In the genomic region with DNA sequence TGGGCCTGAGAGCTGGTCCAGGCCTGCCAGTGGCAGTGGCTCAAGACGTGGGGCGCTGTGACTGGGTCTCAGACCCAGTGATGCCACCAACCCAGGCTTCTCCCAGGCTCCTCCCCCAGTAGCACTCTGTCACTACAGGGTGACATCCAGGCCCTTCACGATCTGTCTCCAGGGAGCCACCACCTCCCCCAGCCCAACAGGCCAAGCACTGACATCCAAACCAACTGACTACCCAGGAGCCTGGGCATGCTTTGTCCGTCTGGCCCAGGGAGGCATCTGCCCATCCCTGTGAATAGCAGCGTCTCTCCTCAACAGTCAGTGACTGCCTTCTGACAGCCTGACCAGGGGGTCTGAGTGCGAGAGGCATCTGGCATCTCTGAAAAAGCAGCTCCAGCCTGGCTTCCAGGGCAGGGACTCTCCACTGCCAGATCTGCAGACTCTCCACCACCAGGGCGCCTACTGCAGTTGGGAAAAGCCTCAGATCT, we compare ENCODE assay signal across 10 cellular contexts. TPM values are rescaled to one million over a fixed set of nuclear protein-coding genes. Genes with fewer than 3 reads are reported as not detected.
A peak's percentile ranks its signal among the peaks of the same experiment; 100 is the strongest.
DNase-seq lines count a peak whose midpoint lies in the region; ATAC-seq, FAIRE-seq and TF ChIP-seq lines count a peak whose summit lies in the region.
"Had no signal": no experiment of that assay in that cellular context is flagged by ENCODE, and none has a peak within 500 bp of the region (broad histone marks: within the 10 kb centered on the region; RNA-seq: fewer than 3 reads in every experiment).

No MANE protein-coding gene starts in this region.

- intact Hi-C loops in activated CD4-positive, alpha-beta T cell treated with anti-CD3 and anti-CD28 coated beads for 36 hours (cut with DNase I, micrococcal nuclease), result loop anchor here in 1 of 2 experiments (2.0 kb wide), 2 partner anchors 57 to 141 kb away; a partner anchor contains a TSS
- intact Hi-C loops in testis (cut with DNase I; ENCODE audit: low total_unique reads), result no loop called here

- H3K4me3 ChIP-seq in astrocyte (ENCODE audit: insufficient read depth, low read depth, low read length) (no peak overlapping the region), lung (no peak overlapping the region), testis (no peak overlapping the region)

- no peak for TF ChIP-seq POLR2A in testis (IDR thresholded peaks at IDR 0.05)

- H3K36me3 Mint-ChIP-seq in activated CD4-positive, alpha-beta T cell treated with anti-CD3 and anti-CD28 coated beads for 36 hours (ENCODE audit: low read depth), result no peaks in the 10 kb centered on the region
- no peaks in the 10 kb centered on the region for H3K36me3 Mint-ChIP-seq in astrocyte (ENCODE audit: low read depth, unreplicated experiment)

- no peak for FAIRE-seq in astrocyte (lab: Jason Lieb, UNC)

- H3K36me3 ChIP-seq in astrocyte (ENCODE audit: insufficient read depth, low read length) (no peaks in the 10 kb centered on the region), lung (ENCODE audit: control insufficient read depth in 2 of 2, insufficient read depth in 2 of 2, low read length in 2 of 2) (no peaks in the 10 kb centered on the region), testis (ENCODE audit: low read depth, missing control alignments) (no peaks in the 10 kb centered on the region)

- no peaks in the 10 kb centered on the region for H3K79me2 ChIP-seq in astrocyte (ENCODE audit: insufficient read depth, low read length)

- peak overlapping the region; percentile 94 for H3K9ac ChIP-seq in astrocyte (ENCODE audit: low read length)

- H3K9me3 ChIP-seq in astrocyte (ENCODE audit: insufficient read depth, low read depth, low read length), result no peaks in the 10 kb centered on the region
- no peaks in the 10 kb centered on the region for H3K9me3 ChIP-seq in lung (ENCODE audit: control insufficient read depth in 2 of 2, insufficient read depth in 1 of 2, low read length in 1 of 2)
- no peaks in the 10 kb centered on the region for H3K9me3 ChIP-seq in testis

- POLR2A ChIA-PET in activated CD4-positive, alpha-beta T cell treated with anti-CD3 and anti-CD28 coated beads for 36 hours (lab: Charles Lee), result interaction anchor here (0.6 kb wide), 1 partner anchor 44 kb away, joined by 4 read pairs; no protein-coding TSS in a partner anchor
- POLR2A ChIA-PET in HEK293T (lab: Yijun Ruan, JAX), result interaction anchor here (1.2 to 1.9 kb wide), 4 partner anchors 8 to 141 kb away, joined by 3 to 9 read pairs (median 7); a partner anchor contains a TSS

- H3K27ac ChIP-seq in astrocyte (ENCODE audit: low read depth, low read length) (no peak overlapping the region), lung (ENCODE audit: low read depth in 1 of 2, low read length in 1 of 2) (peak overlapping the region; percentile 94 to 100), testis (peak overlapping the region; percentile 93 to 98)

- H3K4me1 Mint-ChIP-seq in activated CD4-positive, alpha-beta T cell treated with anti-CD3 and anti-CD28 coated beads for 36 hours, result peaks cover 9% of the 10 kb centered on the region
- H3K4me1 Mint-ChIP-seq in astrocyte (ENCODE audit: low read depth, unreplicated experiment), result peaks cover 9% of the 10 kb centered on the region

- H3K4me3 Mint-ChIP-seq in activated CD4-positive, alpha-beta T cell treated with anti-CD3 and anti-CD28 coated beads for 36 hours, result peak overlapping the region; percentile 17
- H3K4me3 Mint-ChIP-seq in astrocyte (ENCODE audit: unreplicated experiment), result peak overlapping the region; percentile 73

- H3K27ac Mint-ChIP-seq in activated CD4-positive, alpha-beta T cell treated with anti-CD3 and anti-CD28 coated beads for 36 hours, result no peak overlapping the region
- H3K27ac Mint-ChIP-seq in astrocyte (ENCODE audit: unreplicated experiment), result peak overlapping the region; percentile 84

- DNase-seq in activated CD4-positive, alpha-beta T cell treated with anti-CD3 and anti-CD28 coated beads for 36 hours, result no peak
- no peak for DNase-seq in activated CD4-positive, alpha-beta T cell treated with anti-CD3 and anti-CD28 coated beads for 4 hours
- DNase-seq in astrocyte (ENCODE audit: low read depth) (no peak), lung (ENCODE audit: low spot score) (no peak), testis (no peak), islet precursor cell (no peak), HEK293T (ENCODE audit: extremely low spot score) (no peak)
- no peak for DNase-seq in activated CD4-positive, CD25-positive, alpha-beta regulatory T cell (lab: John Stamatoyannopoulos, UW)

- peaks cover 2% of the 10 kb centered on the region for H3K27me3 Mint-ChIP-seq in activated CD4-positive, alpha-beta T cell treated with anti-CD3 and anti-CD28 coated beads for 36 hours
- peaks cover 11% of the 10 kb centered on the region for H3K27me3 Mint-ChIP-seq in astrocyte (ENCODE audit: low read depth, unreplicated experiment)

- ATAC-seq in activated CD4-positive, alpha-beta T cell treated with anti-CD3 and anti-CD28 coated beads for 36 hours, result no peak
- ATAC-seq in lung (ENCODE audit: insufficient read depth, low FRiP score), result no peak

- H3K4me1 ChIP-seq in astrocyte (ENCODE audit: insufficient read depth, low read length) (peaks cover 14% of the 10 kb centered on the region), lung (ENCODE audit: control insufficient read depth in 2 of 2, insufficient read depth in 2 of 2, low read length in 2 of 2) (peaks cover 10 to 21% of the 10 kb centered on the region in 2 donors), testis (peaks cover 24% of the 10 kb centered on the region)

- peak overlapping the region; percentile 91 for H3K4me2 ChIP-seq in astrocyte (ENCODE audit: low read length)

- CTCF ChIA-PET in activated CD4-positive, alpha-beta T cell treated with anti-CD3 and anti-CD28 coated beads for 36 hours (lab: Charles Lee), result interaction anchor here (0.9 to 10.3 kb wide), 4 partner anchors 9 to 109 kb away, joined by 3 to 161 read pairs (median 6); no protein-coding TSS in a partner anchor
- CTCF ChIA-PET in HEK293T (lab: Yijun Ruan, JAX), result no interaction called here

- H3K9me3 Mint-ChIP-seq in activated CD4-positive, alpha-beta T cell treated with anti-CD3 and anti-CD28 coated beads for 36 hours (ENCODE audit: low read depth), result no peaks in the 10 kb centered on the region
- no peaks in the 10 kb centered on the region for H3K9me3 Mint-ChIP-seq in astrocyte (ENCODE audit: unreplicated experiment)

- no peak for TF ChIP-seq CTCF in astrocyte (IDR thresholded peaks at IDR 0.05; ENCODE audit: insufficient read depth, low read depth, low read length)
- TF ChIP-seq CTCF in lung (IDR thresholded peaks at IDR 0.05; ENCODE audit: control extremely low read depth, extremely low read depth), result no peak
- no peak for TF ChIP-seq CTCF in testis (IDR thresholded peaks at IDR 0.05)

- H4K20me1 ChIP-seq in astrocyte (ENCODE audit: insufficient read depth, low read length), result no peaks in the 10 kb centered on the region

- H2AFZ ChIP-seq in astrocyte (ENCODE audit: low read depth, low read length), result no peak overlapping the region

- H3K27me3 ChIP-seq in astrocyte (ENCODE audit: insufficient read depth, low read length) (no peaks in the 10 kb centered on the region), lung (ENCODE audit: control insufficient read depth, insufficient read depth) (no peaks in the 10 kb centered on the region), testis (no peaks in the 10 kb centered on the region)

- WGBS in lung, 2 donors, result 87 to 94% methylated on average over 7 of the region's 7 CpGs
- WGBS in testis, 2 donors, result 64 to 72% methylated on average over 3 to 7 of the region's 7 CpGs

TF ChIP-seq in HEK293T, 16 proteins besides CTCF, POLR2A, EP300 and RAD21:
- TF ChIP-seq L3MBTL2 (conservative IDR thresholded peaks at IDR 0.05) (no peak), SUZ12 (IDR thresholded peaks at IDR 0.05) (no peak)
TF ChIP-seq in HEK293T: peak in this region for 0.

RNA-seq across cellular contexts. Expression of a gene that starts 13.0 kb away (rescaled TPM):
- not detected for total RNA-seq in activated CD4-positive, alpha-beta T cell treated with anti-CD3 and anti-CD28 coated beads for 36 hours
- total RNA-seq in astrocyte, result not detected in 2 replicates
- not detected for total RNA-seq in lung
- polyA plus RNA-seq in lung, result not detected
- total RNA-seq in testis, result 100 to 1,000 TPM in 1 of 2 donors, 10 to 100 TPM in 1; 84.4 to 248 TPM
- 166 TPM for polyA plus RNA-seq in testis (ENCODE audit: insufficient read depth, low read depth, low replicate concordance)
- total RNA-seq: Daoy, lower leg skin had no signal

Comparison
In these comparisons a context has a peak if more than half of its experiments do, and no peak if none do; other contexts are left out.
1. RNA of a gene that starts 13.0 kb away (total RNA-seq): 84.4 to 248 TPM in testis; not detected in activated CD4-positive, alpha-beta T cell treated with anti-CD3 and anti-CD28 coated beads for 36 hours, not detected in astrocyte and not detected in lung; every median in the first group is over 10 times any median in the second.